ENCODE assay signal across 15 cellular contexts in genomic region chr5:143537056-143537455, GRCh38.
DNase-seq lines count a peak whose midpoint lies in the region; ATAC-seq, FAIRE-seq and TF ChIP-seq lines count a peak whose summit lies in the region.
"Had no signal": no experiment of that assay in that cellular context is flagged by ENCODE, and none has a peak within 500 bp of the region (broad histone marks: within the 10 kb centered on the region; RNA-seq: fewer than 3 reads in every experiment).

No MANE protein-coding gene starts in this region.

- no peaks in the 10 kb centered on the region for H3K9me2 ChIP-seq in SK-N-SH

- no peak overlapping the region for H3K4me3 Mint-ChIP-seq in activated CD4-positive, alpha-beta T cell treated with anti-CD3 and anti-CD28 coated beads for 36 hours

- no peaks in the 10 kb centered on the region for H4K20me1 ChIP-seq in SK-N-SH (ENCODE audit: insufficient read depth)
- H4K20me1 ChIP-seq in keratinocyte (ENCODE audit: control insufficient read depth, extremely low read depth, insufficient read depth, low read length), result no peaks in the 10 kb centered on the region

- no peak for TF ChIP-seq CTCF in SK-N-SH (IDR thresholded peaks at IDR 0.05)
- TF ChIP-seq CTCF in keratinocyte (optimal IDR thresholded peaks at IDR 0.05 in 1 of 3, IDR thresholded peaks at IDR 0.05 in 1 of 3, conservative IDR thresholded peaks at IDR 0.05 in 1 of 3; ENCODE audit: extremely low read depth in 1 of 3, insufficient read depth in 2 of 3, low read length in 3 of 3), result no peak
- no peak for TF ChIP-seq CTCF in upper lobe of right lung (IDR thresholded peaks at IDR 0.05)

- no peak overlapping the region for H3K4me2 ChIP-seq in SK-N-SH
- peak overlapping the region; percentile 50 for H3K4me2 ChIP-seq in keratinocyte (ENCODE audit: control insufficient read depth, extremely low read depth, insufficient read depth, low read depth, low read length)

- no peaks in the 10 kb centered on the region for H3K4me1 Mint-ChIP-seq in activated CD4-positive, alpha-beta T cell treated with anti-CD3 and anti-CD28 coated beads for 36 hours

- H3K4me3 ChIP-seq in SK-N-SH (ENCODE audit: low read depth in 2 of 2, low read length in 1 of 2), result no peak overlapping the region
- H3K4me3 ChIP-seq in keratinocyte (ENCODE audit: control insufficient read depth in 2 of 3, extremely low read depth in 1 of 3, insufficient read depth in 2 of 3, low read depth in 1 of 3, low read length in 3 of 3), result no peak overlapping the region
- H3K4me3 ChIP-seq in upper lobe of right lung, result no peak overlapping the region

- no peaks in the 10 kb centered on the region for H3K9me1 ChIP-seq in keratinocyte (ENCODE audit: control insufficient read depth, extremely low read depth, insufficient read depth, low read length)

- H3F3A ChIP-seq in SK-N-SH (replicated peaks; ENCODE audit: insufficient read depth), result peaks cover 14% of the 10 kb centered on the region

- in situ Hi-C loops in T47D (cut with HindIII; ENCODE audit: low pct_unique_long_range_greater_than_20kb, low sequenced_read_pairs), result no loop called here

- FAIRE-seq in keratinocyte (lab: Jason Lieb, UNC), result no peak
- FAIRE-seq: A204.1 had no signal

- 96% methylated on average over 2 of the region's 2 CpGs for WGBS in SK-N-SH (ENCODE audit: low lambda C conversion rate)

- H3K9me3 ChIP-seq in SK-N-SH (peaks cover 8% of the 10 kb centered on the region; the same call in 1 of the 2 replicates), keratinocyte (ENCODE audit: control insufficient read depth, low read depth, low read length) (peaks cover 3% of the 10 kb centered on the region), upper lobe of right lung (peaks cover 5% of the 10 kb centered on the region)

- POLR2A ChIA-PET in SK-N-SH (lab: Yijun Ruan, JAX), result no interaction called here
- POLR2A ChIA-PET in activated CD4-positive, alpha-beta T cell treated with anti-CD3 and anti-CD28 coated beads for 36 hours (lab: Charles Lee), result no interaction called here

- no peaks in the 10 kb centered on the region for H3K27me3 Mint-ChIP-seq in activated CD4-positive, alpha-beta T cell treated with anti-CD3 and anti-CD28 coated beads for 36 hours

- dilution Hi-C loops in keratinocyte (cut with MboI; ENCODE audit: extremely low pct_ligation_motif_present, low sequenced_read_pairs), result no loop called here

- H3K27ac Mint-ChIP-seq in activated CD4-positive, alpha-beta T cell treated with anti-CD3 and anti-CD28 coated beads for 36 hours, result no peak overlapping the region

- peaks cover 6% of the 10 kb centered on the region for H3K9me3 Mint-ChIP-seq in activated CD4-positive, alpha-beta T cell treated with anti-CD3 and anti-CD28 coated beads for 36 hours (ENCODE audit: low read depth)

- H3K4me1 ChIP-seq in SK-N-SH (ENCODE audit: control insufficient read depth in 1 of 2, insufficient read depth in 2 of 2, low read depth in 1 of 2, low read length in 1 of 2), result peaks cover 4 to 10% of the 10 kb centered on the region in 2 experiments; a peak in 2 of 4 replicates
- peaks cover 18% of the 10 kb centered on the region for H3K4me1 ChIP-seq in keratinocyte (ENCODE audit: control insufficient read depth, extremely low read depth, insufficient read depth, low read length)
- H3K4me1 ChIP-seq in upper lobe of right lung, result peaks cover 5% of the 10 kb centered on the region

- H3K36me3 ChIP-seq in SK-N-SH (replicated peaks in 1 of 2; ENCODE audit: control insufficient read depth in 1 of 2, insufficient read depth in 2 of 2, low read length in 1 of 2) (no peaks in the 10 kb centered on the region), keratinocyte (ENCODE audit: control insufficient read depth in 2 of 2, extremely low read depth in 1 of 2, insufficient read depth in 2 of 2, low read length in 2 of 2) (no peaks in the 10 kb centered on the region), upper lobe of right lung (no peaks in the 10 kb centered on the region)

- H3K27ac ChIP-seq in SK-N-SH (ENCODE audit: low read depth in 2 of 2, low read length in 1 of 2) (peak overlapping the region in 1 of 2 experiments; percentile 87; a peak in 2 of 4 replicates), keratinocyte (ENCODE audit: control insufficient read depth, insufficient read depth, low read length) (peak overlapping the region; percentile 53), upper lobe of right lung (no peak overlapping the region)
- H3K27ac ChIP-seq: C4-2B had no signal

- CTCF ChIA-PET in SK-N-SH (lab: Yijun Ruan, JAX), result interaction anchor here (0.8 kb wide), 1 partner anchor 71 kb away, joined by 3 read pairs; no protein-coding TSS in a partner anchor
- CTCF ChIA-PET in activated CD4-positive, alpha-beta T cell treated with anti-CD3 and anti-CD28 coated beads for 36 hours (lab: Charles Lee), result interaction anchor here (0.8 kb wide), 1 partner anchor 11 kb away, joined by 3 read pairs; no protein-coding TSS in a partner anchor

- H3K9ac ChIP-seq in SK-N-SH (no peak overlapping the region), keratinocyte (ENCODE audit: control insufficient read depth, extremely low read depth, insufficient read depth, low read length) (no peak overlapping the region)

- peak overlapping the region; percentile 94; the same call in 1 of the 2 replicates for H2AFZ ChIP-seq in SK-N-SH (ENCODE audit: low read depth)
- H2AFZ ChIP-seq in keratinocyte (ENCODE audit: control insufficient read depth, low read length), result peak overlapping the region; percentile 87

- no peak for TF ChIP-seq RAD21 in SK-N-SH (IDR thresholded peaks at IDR 0.05; ENCODE audit: low read length)

- H3K36me3 Mint-ChIP-seq in activated CD4-positive, alpha-beta T cell treated with anti-CD3 and anti-CD28 coated beads for 36 hours (ENCODE audit: low read depth), result peaks cover 2% of the 10 kb centered on the region

- ATAC-seq in SK-N-SH treated with all-trans-retinoic acid at 6 μM for 48 hours, result no peak
- no peak for ATAC-seq in upper lobe of right lung
- no peak for ATAC-seq in activated CD4-positive, alpha-beta T cell treated with anti-CD3 and anti-CD28 coated beads for 36 hours

- DNase-seq in SK-N-SH (no peak), T47D (ENCODE audit: low read depth in 1 of 2, low spot score in 1 of 2) (peak; percentile 28 to 54), keratinocyte (ENCODE audit: low read depth, low spot score) (no peak), NCI-H2196 (lab: John Stamatoyannopoulos, UW; ENCODE audit: unreplicated experiment) (no peak), upper lobe of right lung (no peak)
- no peak for DNase-seq in activated CD4-positive, alpha-beta T cell treated with anti-CD3 and anti-CD28 coated beads for 36 hours
- DNase-seq in activated CD4-positive, alpha-beta T cell treated with anti-CD3 and anti-CD28 coated beads for 1 hour, result no peak
- DNase-seq: DMS153, NCI-H1417 treated with DMSO at 0.1 percent for 48 hours, NCI-H2029, NCI-H2227 treated with DMSO at 0.1 percent for 48 hours, NCI-H526 treated with DMSO at 0.1 percent for 48 hours had no signal

- H3K79me2 ChIP-seq in SK-N-SH (ENCODE audit: insufficient read depth), result no peaks in the 10 kb centered on the region
- no peaks in the 10 kb centered on the region for H3K79me2 ChIP-seq in keratinocyte (ENCODE audit: control insufficient read depth, insufficient read depth, low read length)

- H3K27me3 ChIP-seq in SK-N-SH (ENCODE audit: insufficient read depth) (no peaks in the 10 kb centered on the region), keratinocyte (ENCODE audit: control insufficient read depth, extremely low read depth, insufficient read depth, low read length) (no peaks in the 10 kb centered on the region), upper lobe of right lung (no peaks in the 10 kb centered on the region)

- TF ChIP-seq EP300 in SK-N-SH (IDR thresholded peaks at IDR 0.05; ENCODE audit: borderline replicate concordance in 1 of 2, low read depth in 1 of 2, low read length in 1 of 2), result no peak

- intact Hi-C loops in upper lobe of right lung (cut with DNase I), result no loop called here
- intact Hi-C loops in activated CD4-positive, alpha-beta T cell treated with anti-CD3 and anti-CD28 coated beads for 36 hours (cut with DNase I, micrococcal nuclease), result no loop called here

TF ChIP-seq in SK-N-SH, 30 proteins besides CTCF, POLR2A, EP300 and RAD21 (continues in another document):
- no peak for TF ChIP-seq RXRA (IDR thresholded peaks at IDR 0.05; ENCODE audit: borderline replicate concordance, low read depth)
- no peak for TF ChIP-seq USF2 (IDR thresholded peaks at IDR 0.05; ENCODE audit: borderline replicate concordance, low read depth, low read length)

TF ChIP-seq in SK-N-SH treated with all-trans-retinoic acid at 6 μM for 48 hours, 23 proteins besides CTCF, POLR2A, EP300 and RAD21 (continues in another document):
- no peak for TF ChIP-seq RARB (CRISPR knock-in tag; IDR thresholded peaks at IDR 0.05)
- TF ChIP-seq BACH2 (CRISPR knock-in tag; IDR thresholded peaks at IDR 0.05; ENCODE audit: borderline replicate concordance), result no peak
- TF ChIP-seq ZFP3 (CRISPR knock-in tag; IDR thresholded peaks at IDR 0.05), result no peak
- no peak for TF ChIP-seq TOX (CRISPR knock-in tag; IDR thresholded peaks at IDR 0.05; ENCODE audit: borderline replicate concordance)
- no peak for TF ChIP-seq TCF4 (CRISPR knock-in tag; IDR thresholded peaks at IDR 0.05; ENCODE audit: borderline replicate concordance)
- no peak for TF ChIP-seq ARNTL (CRISPR knock-in tag; IDR thresholded peaks at IDR 0.05; ENCODE audit: borderline replicate concordance, low read depth)
- TF ChIP-seq PPARA (CRISPR knock-in tag; IDR thresholded peaks at IDR 0.05; ENCODE audit: borderline replicate concordance), result no peak
- TF ChIP-seq CSDC2 (CRISPR knock-in tag; IDR thresholded peaks at IDR 0.05), result no peak
- TF ChIP-seq ZNF565 (CRISPR knock-in tag; conservative IDR thresholded peaks at IDR 0.05; ENCODE audit: low read depth), result no peak

Comparison
In these comparisons a context has a peak if more than half of its experiments do, and no peak if none do; other contexts are left out.
1. DNase-seq: peak in T47D (2 of 2); none in SK-N-SH (single experiment), keratinocyte (single experiment), NCI-H2196 (single experiment), upper lobe of right lung (single experiment), activated CD4-positive, alpha-beta T cell treated with anti-CD3 and anti-CD28 coated beads for 36 hours (single experiment) and activated CD4-positive, alpha-beta T cell treated with anti-CD3 and anti-CD28 coated beads for 1 hour (single experiment).